In the genomic region with DNA sequence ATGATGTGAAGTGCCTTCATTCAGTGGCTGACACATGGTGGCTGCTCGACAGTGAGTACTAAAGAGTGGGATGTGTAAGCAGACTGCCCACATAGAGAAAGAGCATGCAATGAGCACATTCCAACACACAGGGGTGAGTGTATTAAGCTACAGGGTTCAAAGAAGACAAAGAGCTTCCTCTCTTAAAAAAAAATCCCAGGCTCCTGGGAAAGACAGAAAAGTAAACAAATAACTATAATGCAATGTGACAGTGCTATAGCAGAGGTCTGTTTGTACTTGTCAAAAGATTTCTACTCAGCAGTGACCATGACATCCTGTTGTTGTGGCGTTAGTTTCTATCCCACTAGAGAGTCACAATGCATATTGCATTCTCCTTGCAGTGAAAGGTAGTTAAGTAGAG, we compare ENCODE assay signal across 15 cellular contexts. TPM values are rescaled to one million over a fixed set of nuclear protein-coding genes. Genes with fewer than 3 reads are reported as not detected.
DNase-seq lines count a peak whose midpoint lies in the region; ATAC-seq and TF ChIP-seq lines count a peak whose summit lies in the region.
"Had no signal": no experiment of that assay in that cellular context is flagged by ENCODE, and none has a peak within 500 bp of the region (broad histone marks: within the 10 kb centered on the region; RNA-seq: fewer than 3 reads in every experiment).

No MANE protein-coding gene starts in this region.

- DNase-seq in DMS53 treated with DMSO at 0.1 percent for 48 hours (lab: John Stamatoyannopoulos, UW; ENCODE audit: unreplicated experiment) (peak; percentile 9), GM23248 (peak; percentile 47), mucosa of descending colon (no peak), MG63 (no peak), amniotic stem cell (lab: John Stamatoyannopoulos, UW) (no peak)
- DNase-seq in activated T-helper 1 cell treated with anti-CD3 and anti-CD28 coated beads, Interleukin-12 subunit alpha, Interleukin-12 subunit beta, Interleukin-2, Interleukin-4 antibody, amounts not matched to agents 30 ng/mL and 10 ng/mL and 1 ng/mL, durations not matched to agents 14 hours and 24 hours and 36 hours (ENCODE audit: low spot score) = no peak
- DNase-seq: aorta, BE2C, dermis blood vessel endothelial cell, DMS153, esophagus squamous epithelium, H9, pancreas had no signal

- H3K4me3 ChIP-seq in GM23248 (no peak overlapping the region), mucosa of descending colon (no peak overlapping the region), MG63 (no peak overlapping the region)
- H3K4me3 ChIP-seq: esophagus squamous epithelium, K562, pancreas had no signal

- H3K36me3 ChIP-seq in GM23248 (ENCODE audit: low read depth) (no peaks in the 10 kb centered on the region), mucosa of descending colon (ENCODE audit: low read depth) (no peaks in the 10 kb centered on the region), MG63 (no peaks in the 10 kb centered on the region)
- H3K36me3 ChIP-seq: BE2C, esophagus squamous epithelium, pancreas had no signal

- no peak overlapping the region for H3K4me3 Mint-ChIP-seq in activated T-helper 1 cell treated with anti-CD3 and anti-CD28 coated beads, Interleukin-12 subunit alpha, Interleukin-12 subunit beta, Interleukin-2, Interleukin-4 antibody, amounts not matched to agents 30 ng/mL and 10 ng/mL and 1 ng/mL, durations not matched to agents 14 hours and 24 hours and 36 hours
- H3K4me3 Mint-ChIP-seq: H9 had no signal

- no peaks in the 10 kb centered on the region for H3K27me3 ChIP-seq in GM23248 (replicated peaks; ENCODE audit: insufficient read depth)
- H3K27me3 ChIP-seq in MG63 = no peaks in the 10 kb centered on the region
- H3K27me3 ChIP-seq: BE2C, esophagus squamous epithelium, pancreas had no signal

- WGBS in GM23248 (ENCODE audit: low coverage in 1 of 2, low lambda C conversion rate in 2 of 2, missing lambda C conversion rate in 2 of 2), 2 experiments = 48 to 51% methylated on average over 2 of the region's 2 CpGs

- no peaks in the 10 kb centered on the region for H3K9me3 ChIP-seq in GM23248 (ENCODE audit: low read depth)
- no peaks in the 10 kb centered on the region for H3K9me3 ChIP-seq in mucosa of descending colon
- no peaks in the 10 kb centered on the region; the same call in 1 of the 2 replicates for H3K9me3 ChIP-seq in MG63
- H3K9me3 ChIP-seq: BE2C, esophagus squamous epithelium, pancreas had no signal

- H3K9me2 ChIP-seq in GM23248 (ENCODE audit: insufficient read depth) = no peaks in the 10 kb centered on the region

- in situ Hi-C loops in GM23248 (cut with MboI) = no loop called here

- ATAC-seq in mucosa of descending colon (peak; percentile 49), esophagus mucosa (no peak)
- ATAC-seq: K562, pancreas had no signal

- peak overlapping the region; percentile 68 for H3K27ac Mint-ChIP-seq in activated T-helper 1 cell treated with anti-CD3 and anti-CD28 coated beads, Interleukin-12 subunit alpha, Interleukin-12 subunit beta, Interleukin-2, Interleukin-4 antibody, amounts not matched to agents 30 ng/mL and 10 ng/mL and 1 ng/mL, durations not matched to agents 14 hours and 24 hours and 36 hours
- H3K27ac Mint-ChIP-seq: H9 had no signal

- peaks cover 2% of the 10 kb centered on the region for H3K36me3 Mint-ChIP-seq in activated T-helper 1 cell treated with anti-CD3 and anti-CD28 coated beads, Interleukin-12 subunit alpha, Interleukin-12 subunit beta, Interleukin-2, Interleukin-4 antibody, amounts not matched to agents 30 ng/mL and 10 ng/mL and 1 ng/mL, durations not matched to agents 14 hours and 24 hours and 36 hours (ENCODE audit: low read depth)

- H4K20me1 ChIP-seq in GM23248 (ENCODE audit: insufficient read depth) = no peaks in the 10 kb centered on the region

- no peak overlapping the region for H3K9ac ChIP-seq in GM23248

- H3K4me1 Mint-ChIP-seq in activated T-helper 1 cell treated with anti-CD3 and anti-CD28 coated beads, Interleukin-12 subunit alpha, Interleukin-12 subunit beta, Interleukin-2, Interleukin-4 antibody, amounts not matched to agents 30 ng/mL and 10 ng/mL and 1 ng/mL, durations not matched to agents 14 hours and 24 hours and 36 hours (ENCODE audit: low read depth) = peaks cover 77% of the 10 kb centered on the region

- H3K27ac ChIP-seq in GM23248 = no peak overlapping the region
- H3K27ac ChIP-seq: esophagus squamous epithelium, pancreas had no signal

- H3F3A ChIP-seq in GM23248 (ENCODE audit: insufficient read depth) = peaks cover 29% of the 10 kb centered on the region

- TF ChIP-seq CTCF in mucosa of descending colon (IDR thresholded peaks at IDR 0.05) = no peak

- no peak overlapping the region for H2AFZ ChIP-seq in GM23248

- peaks cover 56% of the 10 kb centered on the region for H3K4me1 ChIP-seq in GM23248 (ENCODE audit: insufficient read depth)
- no peaks in the 10 kb centered on the region for H3K4me1 ChIP-seq in mucosa of descending colon (ENCODE audit: low read depth)
- H3K4me1 ChIP-seq: BE2C, pancreas had no signal

- no peak overlapping the region for H3K4me2 ChIP-seq in GM23248 (ENCODE audit: unreplicated experiment)

- no peaks in the 10 kb centered on the region for H3K79me2 ChIP-seq in GM23248 (ENCODE audit: insufficient read depth)

- intact Hi-C loops in activated T-helper 1 cell treated with anti-CD3 and anti-CD28 coated beads, Interleukin-12 subunit alpha, Interleukin-12 subunit beta, Interleukin-2, Interleukin-4 antibody, amounts not matched to agents 30 ng/mL and 10 ng/mL and 1 ng/mL, durations not matched to agents 14 hours and 24 hours and 36 hours (cut with micrococcal nuclease) = loop anchor here (1.0 kb wide), 2 partner anchors 9 to 12 kb away; partner anchors contain the start of gene PCNX1
- intact Hi-C loops in mucosa of descending colon (cut with DNase I, micrococcal nuclease) = no loop called here

- peaks cover 2% of the 10 kb centered on the region for H3K27me3 Mint-ChIP-seq in activated T-helper 1 cell treated with anti-CD3 and anti-CD28 coated beads, Interleukin-12 subunit alpha, Interleukin-12 subunit beta, Interleukin-2, Interleukin-4 antibody, amounts not matched to agents 30 ng/mL and 10 ng/mL and 1 ng/mL, durations not matched to agents 14 hours and 24 hours and 36 hours (ENCODE audit: insufficient read depth)

- peaks cover 11% of the 10 kb centered on the region for H3K9me3 Mint-ChIP-seq in activated T-helper 1 cell treated with anti-CD3 and anti-CD28 coated beads, Interleukin-12 subunit alpha, Interleukin-12 subunit beta, Interleukin-2, Interleukin-4 antibody, amounts not matched to agents 30 ng/mL and 10 ng/mL and 1 ng/mL, durations not matched to agents 14 hours and 24 hours and 36 hours
- H3K9me3 Mint-ChIP-seq: H9 had no signal

RNA-seq across cellular contexts. Expression of gene PCNX1, which starts 12.4 kb away (rescaled TPM):
- 32.5 and 33.5 TPM in 2 replicates for total RNA-seq in GM23248 (2014; rRNA removed; shearing (Covaris generic))
- 4.8 and 6.9 TPM in 2 replicates for polyA plus RNA-seq in GM23248 (2016; fragmentation: Nextera tagmentation; extraction: Ambion mirVana)
- total RNA-seq in activated T-helper 1 cell treated with anti-CD3 and anti-CD28 coated beads, Interleukin-12 subunit alpha, Interleukin-12 subunit beta, Interleukin-2, Interleukin-4 antibody, amounts not matched to agents 30 ng/mL and 10 ng/mL and 1 ng/mL, durations not matched to agents 14 hours and 24 hours and 36 hours = 37.9 and 42.7 TPM in 2 replicates
- total RNA-seq in mucosa of descending colon (10 to 100 TPM; 27.5 to 49.4 (median 33.5) TPM), esophagus mucosa (22.9 TPM)
- 25.4 TPM in 2 replicates for total RNA-seq in MG63 (2014; rRNA removed; shearing (Covaris generic); ENCODE audit: low replicate concordance)

Comparison
In these comparisons a context has a peak if more than half of its experiments do, and no peak if none do; other contexts are left out.
1. DNase-seq: peak in DMS53 treated with DMSO at 0.1 percent for 48 hours (single experiment) and GM23248 (single experiment); none in activated T-helper 1 cell treated with anti-CD3 and anti-CD28 coated beads, Interleukin-12 subunit alpha, Interleukin-12 subunit beta, Interleukin-2, Interleukin-4 antibody, amounts not matched to agents 30 ng/mL and 10 ng/mL and 1 ng/mL, durations not matched to agents 14 hours and 24 hours and 36 hours (single experiment), mucosa of descending colon (0 of 3), MG63 (single experiment) and amniotic stem cell (single experiment).